In genomic region chr6:125445054-125445453, GRCh38 we compare ENCODE assay signal across 24 cellular contexts.
A peak's percentile ranks its signal among the peaks of the same experiment; 100 is the strongest.
DNase-seq lines count a peak whose midpoint lies in the region; ATAC-seq and TF ChIP-seq lines count a peak whose summit lies in the region.
"Had no signal": no experiment of that assay in that cellular context is flagged by ENCODE, and none has a peak within 500 bp of the region (broad histone marks: within the 10 kb centered on the region; RNA-seq: fewer than 3 reads in every experiment).

No MANE protein-coding gene starts in this region.

- TF ChIP-seq POLR2A in sigmoid colon (IDR thresholded peaks at IDR 0.05), result no peak
- no peak for TF ChIP-seq POLR2A in vagina (IDR thresholded peaks at IDR 0.05)

- WGBS in sigmoid colon, 2 donors, result 76 to 83% methylated on average over 8 of the region's 8 CpGs

- peaks cover 0 to 7% of the 10 kb centered on the region in 2 donors for H3K4me1 ChIP-seq in right atrium auricular region
- peaks cover 0 to 27% (median 14%) of the 10 kb centered on the region in 4 donors for H3K4me1 ChIP-seq in sigmoid colon
- H3K4me1 ChIP-seq in vagina, result no peaks in the 10 kb centered on the region
- H3K4me1 ChIP-seq: left lung, prostate gland had no signal

- H3K27me3 ChIP-seq in right atrium auricular region, result no peaks in the 10 kb centered on the region
- no peaks in the 10 kb centered on the region for H3K27me3 ChIP-seq in sigmoid colon
- H3K27me3 ChIP-seq in vagina, result no peaks in the 10 kb centered on the region
- H3K27me3 ChIP-seq: hepatocyte, left lung had no signal

- TF ChIP-seq EP300 in sigmoid colon (IDR thresholded peaks at IDR 0.05), result no peak

- H3K4me3 ChIP-seq in right atrium auricular region (no peak overlapping the region), sigmoid colon (no peak overlapping the region), vagina (no peak overlapping the region)
- H3K4me3 ChIP-seq: hepatocyte, left lung, mucosa of descending colon, prostate gland had no signal

- H3K36me3 ChIP-seq in right atrium auricular region (no peaks in the 10 kb centered on the region), sigmoid colon (no peaks in the 10 kb centered on the region), vagina (no peaks in the 10 kb centered on the region)
- H3K36me3 ChIP-seq: left lung, prostate gland had no signal

- H3K9me3 ChIP-seq in right atrium auricular region, result no peaks in the 10 kb centered on the region
- peaks cover 0 to 2% (median 0%) of the 10 kb centered on the region in 4 donors for H3K9me3 ChIP-seq in sigmoid colon
- H3K9me3 ChIP-seq in vagina, result no peaks in the 10 kb centered on the region
- H3K9me3 ChIP-seq: left lung, mucosa of descending colon, prostate gland had no signal

- DNase-seq in Right ventricle myocardium superior (no peak), right atrium auricular region (ENCODE audit: low spot score) (no peak), head of caudate nucleus (peak; percentile 17 to 93 (median 68)), sigmoid colon (no peak), vagina (ENCODE audit: extremely low spot score in 2 of 2) (no peak), NCI-H1092 (lab: John Stamatoyannopoulos, UW) (no peak)
- no peak for DNase-seq in stimulated activated naive CD4-positive, alpha-beta T cell (lab: John Stamatoyannopoulos, UW)
- DNase-seq: 8988T; activated CD4-positive, alpha-beta memory T cell treated with anti-CD3 and anti-CD28 coated beads, Interleukin-2, amount 10 ng/mL, durations not matched to agents 7 days and 5 days; activated gamma-delta T cell; CD4-positive, alpha-beta memory T cell; DMS53; GDM1; HCEC 1CT; MV-4-11; NCI-H1930; NCI-H748 treated with DMSO at 0.1 percent for 48 hours; stimulated activated CD4-positive, alpha-beta T cell treated with anti-CD3 and anti-CD28 coated beads, Interleukin-12 subunit alpha, Interleukin-12 subunit beta, amount 100 ng/mL, for 4 hours had no signal

- TF ChIP-seq CTCF in right atrium auricular region (IDR thresholded peaks at IDR 0.05) (no peak), sigmoid colon (IDR thresholded peaks at IDR 0.05) (no peak), vagina (IDR thresholded peaks at IDR 0.05) (no peak)

- H3K27ac ChIP-seq in right atrium auricular region (peak overlapping the region in 1 of 2 donors; percentile 53), sigmoid colon (peak overlapping the region in 3 of 4 donors; percentile 41 to 71 (median 53)), vagina (peak overlapping the region; percentile 30)
- H3K27ac ChIP-seq: hepatocyte, KMS-11, left lung, prostate gland had no signal

- intact Hi-C loops in Right ventricle myocardium superior (cut with DNase I) (no loop called here), head of caudate nucleus (cut with DNase I) (no loop called here), sigmoid colon (cut with DNase I) (no loop called here), vagina (cut with DNase I) (no loop called here)

- peak; percentile 34 for ATAC-seq in Right ventricle myocardium superior (ENCODE audit: poor library complexity)
- ATAC-seq in HG03442 (IDR thresholded peaks at IDR 0.05; ENCODE audit: unreplicated experiment), result no peak
- ATAC-seq: left lung had no signal

Comparison
In these comparisons a context has a peak if more than half of its experiments do, and no peak if none do; other contexts are left out.
1. DNase-seq: peak in head of caudate nucleus (42 of 42); none in Right ventricle myocardium superior (single experiment), right atrium auricular region (single experiment), sigmoid colon (single experiment), vagina (0 of 2), NCI-H1092 (single experiment) and stimulated activated naive CD4-positive, alpha-beta T cell (0 of 6).